12 cellular contexts compared by ENCODE assay signal in the genomic region with DNA sequence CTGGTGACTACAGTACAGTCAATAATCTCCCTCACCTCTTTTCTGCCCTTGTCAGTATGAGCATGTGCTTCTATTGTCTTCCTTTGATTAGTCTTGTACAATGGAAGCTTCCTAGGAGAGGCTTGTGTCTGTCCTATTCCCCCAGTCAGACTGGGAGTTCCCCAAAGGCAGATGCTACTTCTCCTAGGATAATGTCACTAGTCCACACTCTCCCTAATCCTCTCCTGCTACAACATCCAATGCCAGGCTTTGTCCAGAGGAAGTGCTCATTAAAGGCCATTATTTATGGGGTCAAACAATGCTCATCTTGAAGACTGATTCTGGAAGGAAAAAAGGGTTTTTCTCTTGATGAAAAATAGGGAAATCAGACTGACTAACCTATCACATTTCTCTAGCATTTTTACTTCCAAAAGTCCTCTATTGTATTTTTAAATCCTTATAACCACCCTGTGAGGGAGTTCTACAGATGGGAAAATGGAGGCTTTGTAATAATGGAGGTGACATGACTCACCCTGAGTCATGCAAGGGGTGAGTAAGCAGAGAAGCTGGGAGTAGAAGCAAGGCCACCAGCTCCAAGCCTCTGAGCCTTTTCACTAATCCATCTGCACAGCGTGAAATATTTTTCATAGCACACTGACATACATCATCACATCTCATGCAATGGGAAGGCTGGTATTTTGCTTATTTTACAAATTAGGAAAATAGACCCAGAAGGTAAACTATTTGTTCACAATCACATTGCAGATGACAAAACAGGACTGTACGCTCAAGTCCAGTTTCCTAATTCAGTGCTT.
DNase-seq lines count a peak whose midpoint lies in the region; ATAC-seq and TF ChIP-seq lines count a peak whose summit lies in the region.
"Had no signal": no experiment of that assay in that cellular context is flagged by ENCODE, and none has a peak within 500 bp of the region (broad histone marks: within the 10 kb centered on the region; RNA-seq: fewer than 3 reads in every experiment).

No MANE protein-coding gene starts in this region.

- TF ChIP-seq CTCF in AG10803 (conservative IDR thresholded peaks at IDR 0.05; ENCODE audit: low read length) (no peak), HCT116 (IDR thresholded peaks at IDR 0.05 in 2 of 3, conservative IDR thresholded peaks at IDR 0.05 in 1 of 3; ENCODE audit: borderline replicate concordance in 1 of 3, insufficient read depth in 1 of 3, low read depth in 2 of 3, low read length in 2 of 3) (no peak), hepatocyte (IDR thresholded peaks at IDR 0.05; ENCODE audit: poor library complexity) (no peak), transverse colon (IDR thresholded peaks at IDR 0.05) (no peak)

- no peaks in the 10 kb centered on the region for H3K4me1 Mint-ChIP-seq in naive thymus-derived CD8-positive, alpha-beta T cell
- H3K4me1 Mint-ChIP-seq: activated CD4-positive, alpha-beta T cell treated with anti-CD3 and anti-CD28 coated beads, Interleukin-2, amount 10 ng/mL, durations not matched to agents 7 days and 5 days had no signal

- POLR2A ChIA-PET in HCT116 (lab: Charles Lee), result no interaction called here
- POLR2A ChIA-PET in naive thymus-derived CD8-positive, alpha-beta T cell (lab: Charles Lee), result no interaction called here

- H2AFZ ChIP-seq in HCT116 (ENCODE audit: low read depth, low read length, poor library complexity, severe bottlenecking), result peak overlapping the region; percentile 46
- H2AFZ ChIP-seq in hepatocyte, result no peak overlapping the region

- H4K20me1 ChIP-seq in HCT116 (ENCODE audit: insufficient read depth), result no peaks in the 10 kb centered on the region
- H4K20me1 ChIP-seq in hepatocyte (ENCODE audit: insufficient read depth, poor library complexity, severe bottlenecking), result no peaks in the 10 kb centered on the region

- H3K4me1 ChIP-seq in HCT116 (ENCODE audit: control insufficient read depth in 1 of 2, insufficient read depth in 2 of 2, low read length in 2 of 2), result peaks cover 0 to 14% of the 10 kb centered on the region in 2 experiments; a peak in 2 of 4 replicates
- H3K4me1 ChIP-seq in hepatocyte (ENCODE audit: insufficient read depth), result no peaks in the 10 kb centered on the region
- no peaks in the 10 kb centered on the region for H3K4me1 ChIP-seq in transverse colon

- H3K4me2 ChIP-seq in HCT116 (ENCODE audit: low read length), result peak overlapping the region; percentile 35
- no peak overlapping the region for H3K4me2 ChIP-seq in hepatocyte

- H3K4me3 Mint-ChIP-seq in naive thymus-derived CD8-positive, alpha-beta T cell, result no peak overlapping the region
- H3K4me3 Mint-ChIP-seq: activated CD4-positive, alpha-beta T cell treated with anti-CD3 and anti-CD28 coated beads, Interleukin-2, amount 10 ng/mL, durations not matched to agents 7 days and 5 days; type B pancreatic cell had no signal

- H3K9me2 ChIP-seq in HCT116 (ENCODE audit: insufficient read depth), result no peaks in the 10 kb centered on the region
- H3K9me2 ChIP-seq in hepatocyte (replicated peaks; ENCODE audit: insufficient read depth), result no peaks in the 10 kb centered on the region

- no peak overlapping the region for H3K27ac Mint-ChIP-seq in naive thymus-derived CD8-positive, alpha-beta T cell
- H3K27ac Mint-ChIP-seq: activated CD4-positive, alpha-beta T cell treated with anti-CD3 and anti-CD28 coated beads, Interleukin-2, amount 10 ng/mL, durations not matched to agents 7 days and 5 days; type B pancreatic cell had no signal

- intact Hi-C loops in HCT116 (cut with micrococcal nuclease) (no loop called here), transverse colon (cut with DNase I; ENCODE audit: low total_unique reads) (no loop called here)

- H3K9me3 Mint-ChIP-seq in naive thymus-derived CD8-positive, alpha-beta T cell, result peaks cover 0 to 3% (median 0%) of the 10 kb centered on the region in 9 donors
- H3K9me3 Mint-ChIP-seq: activated CD4-positive, alpha-beta T cell treated with anti-CD3 and anti-CD28 coated beads, Interleukin-2, amount 10 ng/mL, durations not matched to agents 7 days and 5 days; type B pancreatic cell had no signal

- peak; percentile 93 for ATAC-seq in HCT116
- no peak for ATAC-seq in HG03342 (IDR thresholded peaks at IDR 0.05; ENCODE audit: unreplicated experiment)
- ATAC-seq in naive thymus-derived CD8-positive, alpha-beta T cell, result no peak
- no peak for ATAC-seq in GM19351 (IDR thresholded peaks at IDR 0.05; ENCODE audit: unreplicated experiment)

- TF ChIP-seq RAD21 in HCT116 (IDR thresholded peaks at IDR 0.05; ENCODE audit: low read depth), result no peak

- no peaks in the 10 kb centered on the region for H3K36me3 Mint-ChIP-seq in naive thymus-derived CD8-positive, alpha-beta T cell
- H3K36me3 Mint-ChIP-seq: type B pancreatic cell had no signal

- DNase-seq in AG10803 (ENCODE audit: low read depth) (peak; percentile 92), HCT116 (ENCODE audit: low read depth, low spot score) (peak; percentile 64), T1000 (lab: John Stamatoyannopoulos, UW) (peak; percentile 75), hepatocyte (ENCODE audit: low spot score) (peak; percentile 20), transverse colon (no peak)
- no peak for DNase-seq in naive thymus-derived CD8-positive, alpha-beta T cell
- DNase-seq: activated CD4-positive, alpha-beta T cell treated with anti-CD3 and anti-CD28 coated beads, Interleukin-2, amount 10 ng/mL, durations not matched to agents 7 days and 5 days; cerebellar nuclear complex had no signal

- CTCF ChIA-PET in HCT116 (lab: Charles Lee), result no interaction called here

- no peak overlapping the region for H3K9ac ChIP-seq in HCT116 (ENCODE audit: low read length)

- H3K4me3 ChIP-seq in AG10803 (ENCODE audit: low read length) (no peak overlapping the region), HCT116 (replicated peaks in 1 of 2; ENCODE audit: low read depth in 1 of 2, low read length in 2 of 2) (no peak overlapping the region), hepatocyte (no peak overlapping the region), transverse colon (no peak overlapping the region)
- H3K4me3 ChIP-seq: skin epidermis had no signal

- H3K79me2 ChIP-seq in HCT116 (ENCODE audit: insufficient read depth, low read length) (no peaks in the 10 kb centered on the region), hepatocyte (no peaks in the 10 kb centered on the region)

- TF ChIP-seq POLR2A in HCT116 (IDR thresholded peaks at IDR 0.05; ENCODE audit: borderline replicate concordance, extremely low read depth, insufficient read depth, insufficient read length), result no peak
- no peak for TF ChIP-seq POLR2A in transverse colon (IDR thresholded peaks at IDR 0.05)

- no TSS peak for BruUV-seq in HCT116 (replicated peaks; lab: Mats Ljungman, UMichigan)

- no peaks in the 10 kb centered on the region for H3K9me3 ChIP-seq in HCT116 (ENCODE audit: control insufficient read depth in 1 of 2, insufficient read depth in 1 of 2, low read depth in 1 of 2, low read length in 2 of 2)
- no peaks in the 10 kb centered on the region for H3K9me3 ChIP-seq in hepatocyte (ENCODE audit: low read depth)
- no peaks in the 10 kb centered on the region for H3K9me3 ChIP-seq in transverse colon

- WGBS in hepatocyte (ENCODE audit: low lambda C conversion rate, missing lambda C conversion rate), result 75% methylated on average over 2 of the region's 2 CpGs
- WGBS in transverse colon (ENCODE audit: low coverage in 1 of 2), 2 donors, result 90% methylated on average over 2 of the region's 2 CpGs; no CpG with 5 or more reads in 1 of the 2 donors

- H3K27ac ChIP-seq in HCT116 (ENCODE audit: low read depth, low read length), result no peak overlapping the region
- H3K27ac ChIP-seq in hepatocyte, result no peak overlapping the region
- no peak overlapping the region for H3K27ac ChIP-seq in transverse colon
- H3K27ac ChIP-seq: skin epidermis had no signal

- RAD21 ChIA-PET in HCT116 (lab: Charles Lee; ENCODE audit: low non-redundant PET in 1 of 2, low total read pairs in 2 of 2, uncharacterized antibody in 2 of 2, unreplicated experiment in 2 of 2), result no interaction called here

- peaks cover 0 to 10% (median 3%) of the 10 kb centered on the region in 5 donors for H3K27me3 Mint-ChIP-seq in naive thymus-derived CD8-positive, alpha-beta T cell
- H3K27me3 Mint-ChIP-seq: activated CD4-positive, alpha-beta T cell treated with anti-CD3 and anti-CD28 coated beads, Interleukin-2, amount 10 ng/mL, durations not matched to agents 7 days and 5 days had no signal

- in situ Hi-C loops in transverse colon (cut with MboI; ENCODE audit: low pct_ligation_motif_present in 1 of 4, low pct_unique_long_range_greater_than_20kb in 1 of 4, low sequenced_read_pairs in 3 of 4), result no loop called here

- H3K36me3 ChIP-seq in HCT116 (ENCODE audit: control insufficient read depth in 1 of 2, insufficient read depth in 2 of 2, low read length in 2 of 2), result no peaks in the 10 kb centered on the region
- no peaks in the 10 kb centered on the region for H3K36me3 ChIP-seq in hepatocyte (replicated peaks; ENCODE audit: insufficient read depth, low read depth)
- H3K36me3 ChIP-seq in transverse colon, result no peaks in the 10 kb centered on the region

- TF ChIP-seq EP300 in transverse colon (IDR thresholded peaks at IDR 0.05; ENCODE audit: low read depth), result no peak

- H3K27me3 ChIP-seq in HCT116 (ENCODE audit: insufficient read depth, low read length) (peaks cover 10% of the 10 kb centered on the region; the same call in 1 of the 2 replicates), hepatocyte (no peaks in the 10 kb centered on the region), transverse colon (no peaks in the 10 kb centered on the region)

TF ChIP-seq in HCT116, 20 proteins besides CTCF, POLR2A, EP300 and RAD21 (continues in another document):
- peak; percentile 100 for TF ChIP-seq FOSL1 (IDR thresholded peaks at IDR 0.05; ENCODE audit: low read depth)
- TF ChIP-seq CBX3 (IDR thresholded peaks at IDR 0.05; ENCODE audit: low read depth), result peak; percentile 86
- TF ChIP-seq EGR1 (IDR thresholded peaks at IDR 0.05; ENCODE audit: low read depth), result no peak
- peak; percentile 56 for TF ChIP-seq CEBPB (IDR thresholded peaks at IDR 0.05; ENCODE audit: low read depth)
- TF ChIP-seq ATF3 (IDR thresholded peaks at IDR 0.05), result peak; percentile 45; the same call in 1 of the 2 replicates
- no peak for TF ChIP-seq EZH2phosphoT487 (IDR thresholded peaks at IDR 0.05; ENCODE audit: borderline replicate concordance)
- TF ChIP-seq TCF7L2 (IDR thresholded peaks at IDR 0.05; ENCODE audit: borderline replicate concordance, extremely low read depth, insufficient read depth, insufficient read length), result peak; percentile 23

Comparison
In these comparisons a context has a peak if more than half of its experiments do, and no peak if none do; other contexts are left out.
1. DNase-seq: peak in AG10803 (single experiment), HCT116 (single experiment), T1000 (single experiment) and hepatocyte (single experiment); none in naive thymus-derived CD8-positive, alpha-beta T cell (0 of 10) and transverse colon (single experiment).